In genomic region chr7:27032843-27033242, GRCh38 we compare ENCODE assay signal across 1 cellular context.
TF ChIP-seq lines count a peak whose summit lies in the region.

No MANE protein-coding gene starts in this region.

TF ChIP-seq in HCT116, 20 proteins besides CTCF, POLR2A, EP300 and RAD21 (continued from another document):
- TF ChIP-seq, protein P1, sequence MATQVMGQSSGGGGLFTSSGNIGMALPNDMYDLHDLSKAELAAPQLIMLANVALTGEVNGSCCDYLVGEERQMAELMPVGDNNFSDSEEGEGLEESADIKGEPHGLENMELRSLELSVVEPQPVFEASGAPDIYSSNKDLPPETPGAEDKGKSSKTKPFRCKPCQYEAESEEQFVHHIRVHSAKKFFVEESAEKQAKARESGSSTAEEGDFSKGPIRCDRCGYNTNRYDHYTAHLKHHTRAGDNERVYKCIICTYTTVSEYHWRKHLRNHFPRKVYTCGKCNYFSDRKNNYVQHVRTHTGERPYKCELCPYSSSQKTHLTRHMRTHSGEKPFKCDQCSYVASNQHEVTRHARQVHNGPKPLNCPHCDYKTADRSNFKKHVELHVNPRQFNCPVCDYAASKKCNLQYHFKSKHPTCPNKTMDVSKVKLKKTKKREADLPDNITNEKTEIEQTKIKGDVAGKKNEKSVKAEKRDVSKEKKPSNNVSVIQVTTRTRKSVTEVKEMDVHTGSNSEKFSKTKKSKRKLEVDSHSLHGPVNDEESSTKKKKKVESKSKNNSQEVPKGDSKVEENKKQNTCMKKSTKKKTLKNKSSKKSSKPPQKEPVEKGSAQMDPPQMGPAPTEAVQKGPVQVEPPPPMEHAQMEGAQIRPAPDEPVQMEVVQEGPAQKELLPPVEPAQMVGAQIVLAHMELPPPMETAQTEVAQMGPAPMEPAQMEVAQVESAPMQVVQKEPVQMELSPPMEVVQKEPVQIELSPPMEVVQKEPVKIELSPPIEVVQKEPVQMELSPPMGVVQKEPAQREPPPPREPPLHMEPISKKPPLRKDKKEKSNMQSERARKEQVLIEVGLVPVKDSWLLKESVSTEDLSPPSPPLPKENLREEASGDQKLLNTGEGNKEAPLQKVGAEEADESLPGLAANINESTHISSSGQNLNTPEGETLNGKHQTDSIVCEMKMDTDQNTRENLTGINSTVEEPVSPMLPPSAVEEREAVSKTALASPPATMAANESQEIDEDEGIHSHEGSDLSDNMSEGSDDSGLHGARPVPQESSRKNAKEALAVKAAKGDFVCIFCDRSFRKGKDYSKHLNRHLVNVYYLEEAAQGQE (IDR thresholded peaks at IDR 0.05; ENCODE audit: low read depth), result no peak
- TF ChIP-seq CBX3 (IDR thresholded peaks at IDR 0.05; ENCODE audit: low read depth) (no peak), SIN3A (IDR thresholded peaks at IDR 0.05; ENCODE audit: low read depth) (no peak), SP1 (IDR thresholded peaks at IDR 0.05; ENCODE audit: low read depth) (no peak), SRF (IDR thresholded peaks at IDR 0.05; ENCODE audit: low read depth) (no peak), ZNF274 (IDR thresholded peaks at IDR 0.05; ENCODE audit: low read depth, low read length) (no peak)
- TF ChIP-seq, protein P2, sequence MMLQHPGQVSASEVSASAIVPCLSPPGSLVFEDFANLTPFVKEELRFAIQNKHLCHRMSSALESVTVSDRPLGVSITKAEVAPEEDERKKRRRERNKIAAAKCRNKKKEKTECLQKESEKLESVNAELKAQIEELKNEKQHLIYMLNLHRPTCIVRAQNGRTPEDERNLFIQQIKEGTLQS (IDR thresholded peaks at IDR 0.05), result no peak
